In genomic region chr19:42335374-42335936, GRCh38 we compare ENCODE assay signal across 29 cellular contexts. TPM values are rescaled to one million over a fixed set of nuclear protein-coding genes. Genes with fewer than 3 reads are reported as not detected.
"Had no signal": no experiment of that assay in that cellular context is flagged by ENCODE, and none has a peak within 500 bp of the region (broad histone marks: within the 10 kb centered on the region; RNA-seq: fewer than 3 reads in every experiment).

No MANE protein-coding gene starts in this region.

- ATAC-seq: activated CD8-positive, alpha-beta memory T cell treated with anti-CD3 and anti-CD28 coated beads, Interleukin-2, amount 10 ng/mL, durations not matched to agents 7 days and 5 days; activated naive CD4-positive, alpha-beta T cell treated with anti-CD3 and anti-CD28 coated beads, Interleukin-2, amount 50 U/mL, for 72 hours; activated naive CD8-positive, alpha-beta T cell treated with anti-CD3 and anti-CD28 coated beads, Interleukin-2, amount 50 U/mL, for 24 hours; activated T-cell treated with anti-CD3 and anti-CD28 coated beads, Interleukin-2, amount 50 U/mL, for 4 hours; body of pancreas; PC-3; T-cell had no signal

- DNase-seq: activated CD4-positive, alpha-beta T cell treated with anti-CD3 and anti-CD28 coated beads for 48 hours; activated CD4-positive, alpha-beta T cell treated with anti-CD3 and anti-CD28 coated beads, Interleukin-2, amount 50 U/mL, for 4 hours; activated CD4-positive, CD25-positive, alpha-beta regulatory T cell treated with anti-CD3 and anti-CD28 coated beads, Interleukin-2, amount 50 U/mL, for 72 hours; activated CD8-positive, alpha-beta memory T cell treated with anti-CD3 and anti-CD28 coated beads, Interleukin-2, amount 10 ng/mL, durations not matched to agents 7 days and 5 days; activated effector memory CD4-positive, alpha-beta T cell treated with anti-CD3 and anti-CD28 coated beads, Interleukin-2, amount 50 U/mL, for 16 hours; activated naive CD4-positive, alpha-beta T cell treated with Interleukin-2 at 50 U/mL for 16 hours; activated naive CD8-positive, alpha-beta T cell treated with anti-CD3 and anti-CD28 coated beads, Interleukin-2, amount 50 U/mL, for 24 hours; activated T-cell treated with anti-CD3 and anti-CD28 coated beads, Interleukin-2, amount 50 U/mL, for 4 hours; amniotic stem cell; body of pancreas; cortex of kidney; MG63; NCI-H1092; NCI-H1417; NCI-H1930; NCI-H2171; NCI-H2227 treated with DMSO at 0.1 percent for 48 hours; NCI-H526; NCI-H774; PC-3; SHP77 treated with DMSO at 0.1 percent for 48 hours; T-cell; T-helper 2 cell; T1000 had no signal

- H3K27ac ChIP-seq: ascending aorta, body of pancreas, SK-N-MC had no signal

- H3K9me3 ChIP-seq: ascending aorta, body of pancreas, MG63 had no signal

- FAIRE-seq: bronchial epithelial cell, RCC 7860 had no signal

- H3K27me3 ChIP-seq: ascending aorta, body of pancreas, MG63 had no signal

- H3K4me3 ChIP-seq: ascending aorta, body of pancreas, MG63, SK-N-MC had no signal

- H3K4me1 ChIP-seq: ascending aorta, body of pancreas had no signal

RNA-seq across cellular contexts. Expression of gene TMEM145, which starts 22.3 kb away (rescaled TPM):
- total RNA-seq: activated T-cell treated with anti-CD3 and anti-CD28 coated beads, Interleukin-2, amount 50 U/mL, for 4 hours; ascending aorta; body of pancreas; T-cell had no signal

RNA-seq across cellular contexts. Expression of gene PAFAH1B3, which starts 33.0 kb away (rescaled TPM):
- total RNA-seq: PC-3 had no signal

RNA-seq across cellular contexts. Expression of gene PRR19, which starts 33.5 kb away (rescaled TPM):
- total RNA-seq: ascending aorta, bronchial epithelial cell, PC-3 had no signal

RNA-seq across cellular contexts. Expression of gene CNFN, which starts 54.6 kb away (rescaled TPM):
- total RNA-seq: activated CD8-positive, alpha-beta memory T cell treated with anti-CD3 and anti-CD28 coated beads, Interleukin-2, amount 10 ng/mL, durations not matched to agents 7 days and 5 days; activated naive CD4-positive, alpha-beta T cell treated with anti-CD3 and anti-CD28 coated beads, Interleukin-2, amount 50 U/mL, for 72 hours; activated T-cell treated with anti-CD3 and anti-CD28 coated beads, Interleukin-2, amount 50 U/mL, for 4 hours; ascending aorta; body of pancreas; bronchial epithelial cell had no signal
